Comparison of ENCODE assay signal across 23 cellular contexts in genomic region chr9:108691614-108692013, GRCh38.
DNase-seq lines count a peak whose midpoint lies in the region; FAIRE-seq and TF ChIP-seq lines count a peak whose summit lies in the region.
"Had no signal": no experiment of that assay in that cellular context is flagged by ENCODE, and none has a peak within 500 bp of the region (broad histone marks: within the 10 kb centered on the region; RNA-seq: fewer than 3 reads in every experiment).

No MANE protein-coding gene starts in this region.

- H4K91ac ChIP-seq in trophoblast cell (ENCODE audit: low read depth, low read length): no peak overlapping the region

- no peak overlapping the region for H3K14ac ChIP-seq in trophoblast cell (ENCODE audit: low read length)

- no peak overlapping the region for H3K9ac ChIP-seq in trophoblast cell (ENCODE audit: low read length)
- H3K9ac ChIP-seq in MM.1S (ENCODE audit: low read length): no peak overlapping the region

- H3K79me2 ChIP-seq in trophoblast cell (ENCODE audit: control insufficient read depth, insufficient read depth, low read length, poor library complexity) (no peaks in the 10 kb centered on the region), MM.1S (ENCODE audit: low read length) (no peaks in the 10 kb centered on the region)

- no peaks in the 10 kb centered on the region for H3K9me2 ChIP-seq in MM.1S (replicated peaks; ENCODE audit: insufficient read depth, low read length)

- H2AK5ac ChIP-seq in trophoblast cell (ENCODE audit: low read length): no peak overlapping the region

- H3K4me1 ChIP-seq in esophagus muscularis mucosa: no peaks in the 10 kb centered on the region
- H3K4me1 ChIP-seq in trophoblast cell (ENCODE audit: control insufficient read depth in 1 of 2, insufficient read depth in 2 of 2, low read length in 2 of 2): no peaks in the 10 kb centered on the region
- no peaks in the 10 kb centered on the region for H3K4me1 ChIP-seq in MM.1S (ENCODE audit: low read length)

- H2BK5ac ChIP-seq in trophoblast cell (ENCODE audit: low read depth, low read length, poor library complexity): no peak overlapping the region

- no peak overlapping the region for H2BK12ac ChIP-seq in trophoblast cell (ENCODE audit: low read length)

- no peak overlapping the region for H3K27ac Mint-ChIP-seq in activated CD4-positive, alpha-beta T cell treated with anti-CD3 and anti-CD28 coated beads, Interleukin-2, amount 10 ng/mL, durations not matched to agents 7 days and 5 days
- H3K27ac Mint-ChIP-seq: activated naive CD8-positive, alpha-beta T cell treated with anti-CD3 and anti-CD28 coated beads for 36 hours; CD14-positive monocyte; nephron; stimulated activated naive B cell treated with anti-CD40 and anti-IgM and Interleukin-4, amounts not matched to agents 10 μg/mL and 1 μg/mL and 100 μg/mL, for 72 hours; T-helper 1 cell treated with Interleukin-12 subunit alpha and Interleukin-12 subunit beta and Interleukin-4 antibody, amounts not matched to agents 30 μg/mL and 1 μg/mL, for 36 hours had no signal

- H3K18ac ChIP-seq in trophoblast cell (ENCODE audit: low read length): no peak overlapping the region

- H3K79me1 ChIP-seq in trophoblast cell (ENCODE audit: low read length): no peaks in the 10 kb centered on the region

- POLR2A ChIA-PET in RWPE1 (lab: Yijun Ruan, JAX; ENCODE audit: low non-redundant PET): no interaction called here
- POLR2A ChIA-PET in activated CD4-positive, alpha-beta T cell treated with anti-CD3 and anti-CD28 coated beads, Interleukin-2, amount 10 ng/mL, durations not matched to agents 7 days and 5 days (lab: Charles Lee): no interaction called here

- peaks cover 0 to 20% (median 7%) of the 10 kb centered on the region in 4 donors for H3K9me3 ChIP-seq in esophagus muscularis mucosa
- H3K9me3 ChIP-seq in trophoblast cell (ENCODE audit: insufficient read depth, low read depth, low read length): no peaks in the 10 kb centered on the region
- H3K9me3 ChIP-seq in MM.1S (replicated peaks; ENCODE audit: insufficient read depth, low read length): no peaks in the 10 kb centered on the region

- H3K27ac ChIP-seq in RWPE1: no peak overlapping the region
- H3K27ac ChIP-seq in esophagus muscularis mucosa (replicated peaks in 1 of 4): no peak overlapping the region
- H3K27ac ChIP-seq in trophoblast cell (ENCODE audit: low read depth, low read length): no peak overlapping the region
- no peak overlapping the region for H3K27ac ChIP-seq in MM.1S (ENCODE audit: low read length)

- TF ChIP-seq CTCF in RWPE1 (conservative IDR thresholded peaks at IDR 0.05; ENCODE audit: low read depth) (no peak), esophagus muscularis mucosa (IDR thresholded peaks at IDR 0.05) (no peak), MM.1S (IDR thresholded peaks at IDR 0.05; ENCODE audit: low read length) (no peak)

- no peaks in the 10 kb centered on the region for H3K36me3 ChIP-seq in esophagus muscularis mucosa
- no peaks in the 10 kb centered on the region for H3K36me3 ChIP-seq in trophoblast cell (ENCODE audit: control insufficient read depth in 1 of 2, insufficient read depth in 2 of 2, low read length in 2 of 2)
- H3K36me3 ChIP-seq in MM.1S (replicated peaks; ENCODE audit: insufficient read depth, low read length): no peaks in the 10 kb centered on the region

- H4K8ac ChIP-seq in trophoblast cell (ENCODE audit: low read depth, low read length): no peak overlapping the region

- H3K4me3 Mint-ChIP-seq in activated CD4-positive, alpha-beta T cell treated with anti-CD3 and anti-CD28 coated beads, Interleukin-2, amount 10 ng/mL, durations not matched to agents 7 days and 5 days: no peak overlapping the region
- H3K4me3 Mint-ChIP-seq: activated naive CD8-positive, alpha-beta T cell treated with anti-CD3 and anti-CD28 coated beads for 36 hours; CD14-positive monocyte; nephron; stimulated activated naive B cell treated with anti-CD40 and anti-IgM and Interleukin-4, amounts not matched to agents 10 μg/mL and 1 μg/mL and 100 μg/mL, for 72 hours; T-helper 1 cell treated with Interleukin-12 subunit alpha and Interleukin-12 subunit beta and Interleukin-4 antibody, amounts not matched to agents 30 μg/mL and 1 μg/mL, for 36 hours had no signal

- no peaks in the 10 kb centered on the region for H3K36me3 Mint-ChIP-seq in activated CD4-positive, alpha-beta T cell treated with anti-CD3 and anti-CD28 coated beads, Interleukin-2, amount 10 ng/mL, durations not matched to agents 7 days and 5 days (ENCODE audit: low read depth)
- H3K36me3 Mint-ChIP-seq: activated naive CD8-positive, alpha-beta T cell treated with anti-CD3 and anti-CD28 coated beads for 36 hours; CD14-positive monocyte had no signal

- DNase-seq in HPDE6-E6E7 (ENCODE audit: extremely low spot score) (peak; percentile 97), RWPE1 (ENCODE audit: low spot score) (peak; percentile 88), esophagus muscularis mucosa (ENCODE audit: extremely low spot score) (peak; percentile 50), trophoblast cell (peak; percentile 60 to 70), MM.1S (no peak), GM12892 (ENCODE audit: insufficient read length) (no peak)
- DNase-seq in stimulated activated CD4-positive, alpha-beta T cell treated with anti-CD3 and anti-CD28 coated beads, Interleukin-15, amount 100 ng/mL, for 24 hours: no peak
- DNase-seq in activated CD4-positive, alpha-beta T cell treated with anti-CD3 and anti-CD28 coated beads, Interleukin-2, amount 10 ng/mL, durations not matched to agents 7 days and 5 days: no peak
- DNase-seq: activated CD4-positive, alpha-beta T cell treated with anti-CD3 and anti-CD28 coated beads for 48 hours; activated naive CD8-positive, alpha-beta T cell treated with anti-CD3 and anti-CD28 coated beads for 36 hours; DMS 273 treated with DMSO at 0.1 percent for 48 hours; GOT3; Karpas-422; NCI-H1105; NCI-H524 treated with DMSO at 0.1 percent for 48 hours; stimulated activated CD4-positive, alpha-beta T cell treated with anti-CD3 and anti-CD28 coated beads, Interleukin-1b, Interleukin-23, amount 100 ng/mL, for 48 hours; stimulated activated naive B cell treated with anti-CD40 and anti-IgM and Interleukin-4, amounts not matched to agents 10 μg/mL and 1 μg/mL and 100 μg/mL, for 72 hours had no signal

- H3K27me3 Mint-ChIP-seq in activated CD4-positive, alpha-beta T cell treated with anti-CD3 and anti-CD28 coated beads, Interleukin-2, amount 10 ng/mL, durations not matched to agents 7 days and 5 days: no peaks in the 10 kb centered on the region
- H3K27me3 Mint-ChIP-seq: activated naive CD8-positive, alpha-beta T cell treated with anti-CD3 and anti-CD28 coated beads for 36 hours; stimulated activated naive B cell treated with anti-CD40 and anti-IgM and Interleukin-4, amounts not matched to agents 10 μg/mL and 1 μg/mL and 100 μg/mL, for 72 hours had no signal

- H3K23ac ChIP-seq in trophoblast cell (ENCODE audit: low read length): no peak overlapping the region

- H3K4me3 ChIP-seq in esophagus muscularis mucosa (no peak overlapping the region), trophoblast cell (ENCODE audit: low read depth, low read length) (no peak overlapping the region), MM.1S (ENCODE audit: low read length) (no peak overlapping the region)

- CTCF ChIA-PET in RWPE1 (lab: Yijun Ruan, JAX): interaction anchor here (0.7 to 0.9 kb wide), 2 partner anchors 10 to 1473 kb away, joined by 3 read pairs; no protein-coding TSS in a partner anchor
- CTCF ChIA-PET in activated CD4-positive, alpha-beta T cell treated with anti-CD3 and anti-CD28 coated beads, Interleukin-2, amount 10 ng/mL, durations not matched to agents 7 days and 5 days (lab: Charles Lee): no interaction called here

- TF ChIP-seq POLR2A in esophagus muscularis mucosa (IDR thresholded peaks at IDR 0.05; ENCODE audit: low read depth) (no peak), GM12892 (IDR thresholded peaks at IDR 0.05; ENCODE audit: low read depth, low read length) (no peak)

- H3F3A ChIP-seq in MM.1S (ENCODE audit: insufficient read depth, low read length): no peaks in the 10 kb centered on the region

- no peak for TF ChIP-seq EP300 in esophagus muscularis mucosa (IDR thresholded peaks at IDR 0.05)

- no peak for FAIRE-seq in GM12892 (lab: Jason Lieb, UNC)
- FAIRE-seq: endometrium, GM12891, HTR-8/SVneo had no signal

- H3K9me3 Mint-ChIP-seq in activated CD4-positive, alpha-beta T cell treated with anti-CD3 and anti-CD28 coated beads, Interleukin-2, amount 10 ng/mL, durations not matched to agents 7 days and 5 days: peaks cover 10% of the 10 kb centered on the region

- H3K27me3 ChIP-seq in esophagus muscularis mucosa (no peaks in the 10 kb centered on the region), trophoblast cell (ENCODE audit: insufficient read depth, low read length) (no peaks in the 10 kb centered on the region), MM.1S (replicated peaks; ENCODE audit: insufficient read depth, low read length) (no peaks in the 10 kb centered on the region)

- H3K4ac ChIP-seq in trophoblast cell (ENCODE audit: low read depth, low read length): no peak overlapping the region

- H3K4me1 Mint-ChIP-seq in activated CD4-positive, alpha-beta T cell treated with anti-CD3 and anti-CD28 coated beads, Interleukin-2, amount 10 ng/mL, durations not matched to agents 7 days and 5 days: no peaks in the 10 kb centered on the region
- H3K4me1 Mint-ChIP-seq: activated naive CD8-positive, alpha-beta T cell treated with anti-CD3 and anti-CD28 coated beads for 36 hours; CD14-positive monocyte; nephron; stimulated activated naive B cell treated with anti-CD40 and anti-IgM and Interleukin-4, amounts not matched to agents 10 μg/mL and 1 μg/mL and 100 μg/mL, for 72 hours had no signal

- WGBS in esophagus muscularis mucosa: 91% methylated on average over 7 of the region's 7 CpGs
- WGBS in trophoblast cell (ENCODE audit: extremely low coverage, insufficient coverage, insufficient read length): no CpG with 5 or more reads among the region's 7 CpGs

- no peaks in the 10 kb centered on the region for H4K20me1 ChIP-seq in MM.1S (ENCODE audit: insufficient read depth, low read length)

- H2AFZ ChIP-seq in trophoblast cell (ENCODE audit: insufficient read depth, low read length, poor library complexity) (no peak overlapping the region), MM.1S (ENCODE audit: low read length) (no peak overlapping the region)

- no peak overlapping the region for H2BK120ac ChIP-seq in trophoblast cell (ENCODE audit: insufficient read depth, low read length, poor library complexity)

- H3K4me2 ChIP-seq in trophoblast cell (ENCODE audit: low read length) (no peak overlapping the region), MM.1S (ENCODE audit: low read depth, low read length) (no peak overlapping the region)

- intact Hi-C loops in esophagus muscularis mucosa (cut with DNase I): no loop called here

- no peak overlapping the region for H4K12ac ChIP-seq in trophoblast cell (ENCODE audit: low read depth, low read length)

Comparison
In these comparisons a context has a peak if more than half of its experiments do, and no peak if none do; other contexts are left out.
1. DNase-seq: peak in HPDE6-E6E7 (single experiment), RWPE1 (single experiment), esophagus muscularis mucosa (single experiment) and trophoblast cell (2 of 2); none in MM.1S (single experiment), stimulated activated CD4-positive, alpha-beta T cell treated with anti-CD3 and anti-CD28 coated beads, Interleukin-15, amount 100 ng/mL, for 24 hours (single experiment), GM12892 (single experiment) and activated CD4-positive, alpha-beta T cell treated with anti-CD3 and anti-CD28 coated beads, Interleukin-2, amount 10 ng/mL, durations not matched to agents 7 days and 5 days (single experiment).